In genomic region chr11:595400-595799, GRCh38 we compare ENCODE assay signal across 2 cellular contexts.
TF ChIP-seq lines count a peak whose summit lies in the region.

No MANE protein-coding gene starts in this region.

TF ChIP-seq in HepG2, 621 proteins besides CTCF, POLR2A, EP300 and RAD21:
- no peak for TF ChIP-seq ZNF775 (CRISPR knock-in tag; IDR thresholded peaks at IDR 0.05; ENCODE audit: borderline replicate concordance)
- TF ChIP-seq YEATS2 (CRISPR knock-in tag; IDR thresholded peaks at IDR 0.05; ENCODE audit: borderline replicate concordance) = no peak
- peak; percentile 52 for TF ChIP-seq AGO2 (optimal IDR thresholded peaks at IDR 0.05; ENCODE audit: low read depth, low read length)
- TF ChIP-seq DMTF1 (CRISPR knock-in tag; IDR thresholded peaks at IDR 0.05) = no peak
- TF ChIP-seq HDAC1 (CRISPR knock-in tag; IDR thresholded peaks at IDR 0.05) = no peak
- TF ChIP-seq ISL2 (CRISPR knock-in tag; IDR thresholded peaks at IDR 0.05) = no peak
- TF ChIP-seq EHMT2 (IDR thresholded peaks at IDR 0.05; ENCODE audit: borderline replicate concordance, low read depth, low read length) = no peak
- no peak for TF ChIP-seq ZNF564 (CRISPR knock-in tag; IDR thresholded peaks at IDR 0.05)
- peak; percentile 36 for TF ChIP-seq RBM22 (optimal IDR thresholded peaks at IDR 0.05; ENCODE audit: low read length)
- no peak for TF ChIP-seq RFX1 (IDR thresholded peaks at IDR 0.05)

TF ChIP-seq in HEK293T, 16 proteins besides CTCF, POLR2A, EP300 and RAD21:
- TF ChIP-seq FOXM1 (IDR thresholded peaks at IDR 0.05; ENCODE audit: borderline replicate concordance) (no peak), ZNF384 (IDR thresholded peaks at IDR 0.05) (no peak), NFRKB (IDR thresholded peaks at IDR 0.05) (no peak), LEF1 (IDR thresholded peaks at IDR 0.05; ENCODE audit: borderline replicate concordance) (no peak), HDGF (IDR thresholded peaks at IDR 0.05; ENCODE audit: borderline replicate concordance) (no peak)
- TF ChIP-seq, protein P1, sequence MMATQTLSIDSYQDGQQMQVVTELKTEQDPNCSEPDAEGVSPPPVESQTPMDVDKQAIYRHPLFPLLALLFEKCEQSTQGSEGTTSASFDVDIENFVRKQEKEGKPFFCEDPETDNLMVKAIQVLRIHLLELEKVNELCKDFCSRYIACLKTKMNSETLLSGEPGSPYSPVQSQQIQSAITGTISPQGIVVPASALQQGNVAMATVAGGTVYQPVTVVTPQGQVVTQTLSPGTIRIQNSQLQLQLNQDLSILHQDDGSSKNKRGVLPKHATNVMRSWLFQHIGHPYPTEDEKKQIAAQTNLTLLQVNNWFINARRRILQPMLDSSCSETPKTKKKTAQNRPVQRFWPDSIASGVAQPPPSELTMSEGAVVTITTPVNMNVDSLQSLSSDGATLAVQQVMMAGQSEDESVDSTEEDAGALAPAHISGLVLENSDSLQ (IDR thresholded peaks at IDR 0.05) = no peak
TF ChIP-seq in HEK293T: peak in this region for 0.
